In genomic region chr19:48556163-48556562, GRCh38 we compare ENCODE assay signal across 1 cellular context.
TF ChIP-seq lines count a peak whose summit lies in the region.

No MANE protein-coding gene starts in this region.

TF ChIP-seq in HCT116, 20 proteins besides CTCF, POLR2A, EP300 and RAD21 (continued from another document):
- TF ChIP-seq, protein P1, sequence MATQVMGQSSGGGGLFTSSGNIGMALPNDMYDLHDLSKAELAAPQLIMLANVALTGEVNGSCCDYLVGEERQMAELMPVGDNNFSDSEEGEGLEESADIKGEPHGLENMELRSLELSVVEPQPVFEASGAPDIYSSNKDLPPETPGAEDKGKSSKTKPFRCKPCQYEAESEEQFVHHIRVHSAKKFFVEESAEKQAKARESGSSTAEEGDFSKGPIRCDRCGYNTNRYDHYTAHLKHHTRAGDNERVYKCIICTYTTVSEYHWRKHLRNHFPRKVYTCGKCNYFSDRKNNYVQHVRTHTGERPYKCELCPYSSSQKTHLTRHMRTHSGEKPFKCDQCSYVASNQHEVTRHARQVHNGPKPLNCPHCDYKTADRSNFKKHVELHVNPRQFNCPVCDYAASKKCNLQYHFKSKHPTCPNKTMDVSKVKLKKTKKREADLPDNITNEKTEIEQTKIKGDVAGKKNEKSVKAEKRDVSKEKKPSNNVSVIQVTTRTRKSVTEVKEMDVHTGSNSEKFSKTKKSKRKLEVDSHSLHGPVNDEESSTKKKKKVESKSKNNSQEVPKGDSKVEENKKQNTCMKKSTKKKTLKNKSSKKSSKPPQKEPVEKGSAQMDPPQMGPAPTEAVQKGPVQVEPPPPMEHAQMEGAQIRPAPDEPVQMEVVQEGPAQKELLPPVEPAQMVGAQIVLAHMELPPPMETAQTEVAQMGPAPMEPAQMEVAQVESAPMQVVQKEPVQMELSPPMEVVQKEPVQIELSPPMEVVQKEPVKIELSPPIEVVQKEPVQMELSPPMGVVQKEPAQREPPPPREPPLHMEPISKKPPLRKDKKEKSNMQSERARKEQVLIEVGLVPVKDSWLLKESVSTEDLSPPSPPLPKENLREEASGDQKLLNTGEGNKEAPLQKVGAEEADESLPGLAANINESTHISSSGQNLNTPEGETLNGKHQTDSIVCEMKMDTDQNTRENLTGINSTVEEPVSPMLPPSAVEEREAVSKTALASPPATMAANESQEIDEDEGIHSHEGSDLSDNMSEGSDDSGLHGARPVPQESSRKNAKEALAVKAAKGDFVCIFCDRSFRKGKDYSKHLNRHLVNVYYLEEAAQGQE (IDR thresholded peaks at IDR 0.05; ENCODE audit: low read depth): no peak
- TF ChIP-seq FOSL1 (IDR thresholded peaks at IDR 0.05; ENCODE audit: low read depth) (peak; percentile 67), ZNF274 (IDR thresholded peaks at IDR 0.05; ENCODE audit: low read depth, low read length) (no peak), MAX (IDR thresholded peaks at IDR 0.05) (peak; percentile 65), SIN3A (IDR thresholded peaks at IDR 0.05; ENCODE audit: low read depth) (no peak), CEBPB (IDR thresholded peaks at IDR 0.05; ENCODE audit: low read depth) (peak; percentile 92), ZFX (IDR thresholded peaks at IDR 0.05) (no peak), YY1 (IDR thresholded peaks at IDR 0.05; ENCODE audit: extremely low read depth, insufficient replicate concordance, low read depth, low read length) (peak; percentile 47), SP1 (IDR thresholded peaks at IDR 0.05; ENCODE audit: low read depth) (peak; percentile 56; the same call in 1 of the 2 replicates), EZH2 (IDR thresholded peaks at IDR 0.05) (no peak), SRF (IDR thresholded peaks at IDR 0.05; ENCODE audit: low read depth) (no peak)
